In the genomic region with DNA sequence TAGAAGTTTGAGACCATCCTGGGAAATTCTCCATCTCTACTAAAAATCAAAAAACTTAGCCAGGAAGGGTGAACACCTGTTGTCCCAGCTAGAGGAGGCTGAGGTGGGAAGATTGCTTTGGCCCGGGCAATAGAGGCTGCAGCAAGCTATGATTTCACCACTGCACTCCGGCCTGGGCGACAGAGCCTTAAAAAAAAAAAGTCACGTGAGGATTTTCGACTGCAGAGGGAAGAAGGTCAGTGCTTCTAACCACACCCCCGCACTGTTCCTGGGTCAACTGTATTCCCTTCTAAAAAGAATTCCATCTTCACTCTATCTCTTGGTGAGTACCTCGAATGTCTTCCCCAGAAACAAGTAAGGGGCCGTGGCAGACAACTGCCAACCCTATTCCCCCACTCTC, we compare ENCODE assay signal across 30 cellular contexts.
"Had no signal": no experiment of that assay in that cellular context is flagged by ENCODE, and none has a peak within 500 bp of the region (broad histone marks: within the 10 kb centered on the region; RNA-seq: fewer than 3 reads in every experiment).

No MANE protein-coding gene starts in this region.

- H3K4me1 Mint-ChIP-seq: activated CD4-positive, alpha-beta T cell treated with anti-CD3 and anti-CD28 coated beads, Interleukin-2, amount 10 ng/mL, durations not matched to agents 7 days and 5 days; brain had no signal

- H3K27ac ChIP-seq: ascending aorta, breast epithelium, cardiac muscle cell, coronary artery, esophagus muscularis mucosa, foreskin keratinocyte, gastrocnemius medialis, heart left ventricle had no signal

- DNase-seq: activated CD4-positive, alpha-beta memory T cell treated with anti-CD3 and anti-CD28 coated beads, Interleukin-2, amount 10 ng/mL, durations not matched to agents 7 days and 5 days; activated CD4-positive, alpha-beta T cell treated with anti-CD3 and anti-CD28 coated beads for 1 hour; activated CD4-positive, alpha-beta T cell treated with anti-CD3 and anti-CD28 coated beads for 4 hours; activated CD4-positive, alpha-beta T cell treated with anti-CD3 and anti-CD28 coated beads, Interleukin-2, amount 10 ng/mL, durations not matched to agents 7 days and 5 days; activated CD4-positive, alpha-beta T cell treated with anti-CD3 and anti-CD28 coated beads, Interleukin-2, amount 50 U/mL, for 4 hours; activated CD8-positive, alpha-beta memory T cell treated with anti-CD3 and anti-CD28 coated beads, Interleukin-2, amount 50 U/mL, for 48 hours; activated effector memory CD4-positive, alpha-beta T cell treated with Interleukin-2 at 50 U/mL for 16 hours; activated gamma-delta T cell treated with Interleukin-2 at 50 U/mL for 16 hours; activated naive CD4-positive, alpha-beta T cell treated with anti-CD3 and anti-CD28 coated beads, Interleukin-2, amount 50 U/mL, for 16 hours; activated naive CD4-positive, alpha-beta T cell treated with Interleukin-2 at 50 U/mL for 16 hours; activated T-cell treated with anti-CD3 and anti-CD28 coated beads for 4 hours; activated T-cell treated with anti-CD3 and anti-CD28 coated beads, Interleukin-2, amount 50 U/mL, for 4 hours; effector CD4-positive, alpha-beta T cell; effector memory CD8-positive, alpha-beta T cell; erythroblast; foreskin keratinocyte; gastrocnemius medialis; glutamatergic neuron; heart left ventricle; T1000 had no signal

- H3K9me3 Mint-ChIP-seq: activated CD4-positive, alpha-beta memory T cell treated with anti-CD3 and anti-CD28 coated beads, Interleukin-2, amount 10 ng/mL, durations not matched to agents 7 days and 5 days; activated CD4-positive, alpha-beta T cell treated with anti-CD3 and anti-CD28 coated beads, Interleukin-2, amount 10 ng/mL, durations not matched to agents 7 days and 5 days; activated T-cell treated with anti-CD3 and anti-CD28 coated beads, Interleukin-2, amount 50 U/mL, for 4 hours; activated T-helper 17 cell treated with anti-CD3 and anti-CD28 coated beads, Interleukin-2, amount 50 U/mL, for 72 hours; brain; central memory CD8-positive, alpha-beta T cell; dendritic cell treated with granulocyte-macrophage colony-stimulating factor and Interleukin-4, amounts not matched to agents 40 ng/mL and 50 ng/mL, for 4 days; effector memory CD8-positive, alpha-beta T cell had no signal

- H3K4me3 Mint-ChIP-seq: activated CD4-positive, alpha-beta memory T cell treated with anti-CD3 and anti-CD28 coated beads, Interleukin-2, amount 10 ng/mL, durations not matched to agents 7 days and 5 days; activated CD4-positive, alpha-beta T cell treated with anti-CD3 and anti-CD28 coated beads, Interleukin-2, amount 10 ng/mL, durations not matched to agents 7 days and 5 days; activated naive CD8-positive, alpha-beta T cell; activated T-cell treated with anti-CD3 and anti-CD28 coated beads, Interleukin-2, amount 50 U/mL, for 4 hours; activated T-helper 17 cell treated with anti-CD3 and anti-CD28 coated beads, Interleukin-2, amount 50 U/mL, for 72 hours; brain; central memory CD8-positive, alpha-beta T cell; dendritic cell treated with granulocyte-macrophage colony-stimulating factor and Interleukin-4, amounts not matched to agents 40 ng/mL and 50 ng/mL, for 4 days; effector memory CD8-positive, alpha-beta T cell had no signal

- ATAC-seq: activated T-cell treated with anti-CD3 and anti-CD28 coated beads, Interleukin-2, amount 50 U/mL, for 4 hours; activated T-helper 17 cell treated with anti-CD3 and anti-CD28 coated beads, Interleukin-2, amount 50 U/mL, for 72 hours; effector memory CD8-positive, alpha-beta T cell; foreskin keratinocyte; gastrocnemius medialis; heart left ventricle had no signal

- H3K4me3 ChIP-seq: ascending aorta, breast epithelium, cardiac muscle cell, coronary artery, esophagus muscularis mucosa, gastrocnemius medialis, heart left ventricle had no signal

- H3K27ac Mint-ChIP-seq: activated CD4-positive, alpha-beta memory T cell treated with anti-CD3 and anti-CD28 coated beads, Interleukin-2, amount 10 ng/mL, durations not matched to agents 7 days and 5 days; activated T-helper 17 cell treated with anti-CD3 and anti-CD28 coated beads, Interleukin-2, amount 50 U/mL, for 72 hours; dendritic cell treated with granulocyte-macrophage colony-stimulating factor and Interleukin-4, amounts not matched to agents 40 ng/mL and 50 ng/mL, for 4 days had no signal

- H3K4me1 ChIP-seq: ascending aorta, breast epithelium, esophagus muscularis mucosa, foreskin keratinocyte, gastrocnemius medialis, heart left ventricle had no signal

- H3K9me3 ChIP-seq: ascending aorta, breast epithelium, esophagus muscularis mucosa, gastrocnemius medialis, heart left ventricle had no signal

- H3K27me3 ChIP-seq: ascending aorta, breast epithelium, cardiac muscle cell, esophagus muscularis mucosa, foreskin keratinocyte, gastrocnemius medialis, heart left ventricle had no signal

- H3K27me3 Mint-ChIP-seq: activated CD4-positive, alpha-beta memory T cell treated with anti-CD3 and anti-CD28 coated beads, Interleukin-2, amount 10 ng/mL, durations not matched to agents 7 days and 5 days; activated CD4-positive, alpha-beta T cell treated with anti-CD3 and anti-CD28 coated beads, Interleukin-2, amount 10 ng/mL, durations not matched to agents 7 days and 5 days; activated naive CD8-positive, alpha-beta T cell; activated T-helper 17 cell treated with anti-CD3 and anti-CD28 coated beads, Interleukin-2, amount 50 U/mL, for 72 hours; central memory CD8-positive, alpha-beta T cell; dendritic cell treated with granulocyte-macrophage colony-stimulating factor and Interleukin-4, amounts not matched to agents 40 ng/mL and 50 ng/mL, for 4 days; effector memory CD8-positive, alpha-beta T cell had no signal
